In genomic region chr1:211576717-211577116, GRCh38 we compare ENCODE assay signal across 1 cellular context.
A peak's percentile ranks its signal among the peaks of the same experiment; 100 is the strongest.
TF ChIP-seq lines count a peak whose summit lies in the region.

No MANE protein-coding gene starts in this region.

TF ChIP-seq in K562, 482 proteins besides CTCF, POLR2A, EP300 and RAD21 (continued from another document):
- no peak for TF ChIP-seq THRA (IDR thresholded peaks at IDR 0.05)
- TF ChIP-seq CUX1 (CRISPR knock-in tag; IDR thresholded peaks at IDR 0.05) = peak; percentile 99
TF ChIP-seq in K562: peak in this region for 5.
